Comparison of ENCODE assay signal across 37 cellular contexts in the genomic region with DNA sequence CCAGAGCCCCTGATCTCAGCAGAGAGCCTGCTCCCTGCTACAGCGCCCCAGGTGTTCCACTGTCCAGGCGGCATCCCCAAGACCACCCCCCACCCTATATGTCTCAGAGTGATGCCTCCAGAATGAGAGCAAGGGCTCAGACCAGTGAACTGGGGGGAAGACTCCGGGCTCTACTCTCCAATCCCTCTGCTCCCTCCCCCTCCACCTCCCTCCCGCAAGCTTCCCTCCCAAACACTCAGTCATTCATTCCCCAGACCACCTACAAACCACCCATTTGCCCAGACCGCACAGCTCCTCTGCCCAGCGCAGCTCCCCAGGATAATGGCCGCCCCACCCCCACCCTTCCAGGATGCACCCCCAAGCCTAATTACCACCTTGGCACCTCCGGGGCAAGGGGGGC. TPM values are rescaled to one million over a fixed set of nuclear protein-coding genes. Genes with fewer than 3 reads are reported as not detected.
"Had no signal": no experiment of that assay in that cellular context is flagged by ENCODE, and none has a peak within 500 bp of the region (broad histone marks: within the 10 kb centered on the region; RNA-seq: fewer than 3 reads in every experiment).

No MANE protein-coding gene starts in this region.

- DNase-seq: activated CD4-positive, alpha-beta memory T cell treated with anti-CD3 and anti-CD28 coated beads for 36 hours; activated CD4-positive, alpha-beta T cell treated with anti-CD3 and anti-CD28 coated beads for 36 hours; activated CD4-positive, alpha-beta T cell treated with anti-CD3 and anti-CD28 coated beads, Interleukin-2, amount 10 ng/mL, durations not matched to agents 24 days and 14 days; activated CD4-positive, CD25-positive, alpha-beta regulatory T cell; activated CD4-positive, CD25-positive, alpha-beta regulatory T cell treated with anti-CD3 and anti-CD28 coated beads, Interleukin-2, amount 50 U/mL, for 72 hours; activated CD8-positive, alpha-beta memory T cell treated with anti-CD3 and anti-CD28 coated beads, Interleukin-2, amount 10 ng/mL, durations not matched to agents 7 days and 5 days; activated CD8-positive, alpha-beta memory T cell treated with anti-CD3 and anti-CD28 coated beads, Interleukin-2, amount 50 U/mL, for 4 hours; activated CD8-positive, alpha-beta T cell treated with anti-CD3 and anti-CD28 coated beads, Interleukin-2, amount 10 ng/mL, durations not matched to agents 7 days and 5 days; activated effector memory CD4-positive, alpha-beta T cell treated with anti-CD3 and anti-CD28 coated beads, Interleukin-2, amount 50 U/mL, for 16 hours; activated naive CD4-positive, alpha-beta T cell treated with anti-CD3 and anti-CD28 coated beads for 36 hours; activated naive CD8-positive, alpha-beta T cell treated with anti-CD3 and anti-CD28 coated beads for 36 hours; activated naive CD8-positive, alpha-beta T cell treated with anti-CD3 and anti-CD28 coated beads, Interleukin-2, amount 50 U/mL, for 24 hours; activated T-cell treated with anti-CD3 and anti-CD28 coated beads, Interleukin-2, amount 50 U/mL, for 1 hour; activated T-cell treated with anti-CD3 and anti-CD28 coated beads, Interleukin-2, amount 50 U/mL, for 48 hours; adrenal gland; amygdala; aorta; body of pancreas; caudate nucleus; cortex of kidney; dermis blood vessel endothelial cell; effector CD4-positive, alpha-beta T cell; effector memory CD8-positive, alpha-beta T cell; esophagus squamous epithelium; foreskin melanocyte; T-helper 2 cell had no signal

- H3K27ac ChIP-seq: adrenal gland, body of pancreas, epithelial cell of prostate, esophagus squamous epithelium, gastroesophageal sphincter had no signal

- H3K4me3 ChIP-seq: adrenal gland, body of pancreas, esophagus squamous epithelium, gastroesophageal sphincter had no signal

- ATAC-seq: activated CD4-positive, alpha-beta T cell treated with anti-CD3 and anti-CD28 coated beads for 36 hours; activated CD8-positive, alpha-beta memory T cell treated with anti-CD3 and anti-CD28 coated beads, Interleukin-2, amount 10 ng/mL, durations not matched to agents 7 days and 5 days; activated CD8-positive, alpha-beta T cell treated with anti-CD3 and anti-CD28 coated beads, Interleukin-2, amount 10 ng/mL, durations not matched to agents 7 days and 5 days; activated naive CD8-positive, alpha-beta T cell treated with anti-CD3 and anti-CD28 coated beads, Interleukin-2, amount 50 U/mL, for 24 hours; body of pancreas; effector memory CD8-positive, alpha-beta T cell; gastroesophageal sphincter had no signal

- H3K36me3 ChIP-seq: adrenal gland, esophagus squamous epithelium, gastroesophageal sphincter had no signal

- H3K9me3 ChIP-seq: adrenal gland, body of pancreas, esophagus squamous epithelium, gastroesophageal sphincter had no signal

RNA-seq across cellular contexts. Expression of gene TAC4, which starts 59.4 kb away (rescaled TPM):
- total RNA-seq: activated CD4-positive, alpha-beta memory T cell treated with anti-CD3 and anti-CD28 coated beads for 36 hours; activated CD4-positive, alpha-beta T cell treated with anti-CD3 and anti-CD28 coated beads for 36 hours; activated CD4-positive, alpha-beta T cell treated with anti-CD3 and anti-CD28 coated beads, Interleukin-2, amount 10 ng/mL, durations not matched to agents 24 days and 14 days; activated CD8-positive, alpha-beta memory T cell treated with anti-CD3 and anti-CD28 coated beads for 36 hours; activated CD8-positive, alpha-beta memory T cell treated with anti-CD3 and anti-CD28 coated beads, Interleukin-2, amount 10 ng/mL, durations not matched to agents 7 days and 5 days; activated CD8-positive, alpha-beta T cell treated with anti-CD3 and anti-CD28 coated beads, Interleukin-2, amount 10 ng/mL, durations not matched to agents 7 days and 5 days; activated naive CD4-positive, alpha-beta T cell treated with anti-CD3 and anti-CD28 coated beads for 36 hours; activated naive CD8-positive, alpha-beta T cell treated with anti-CD3 and anti-CD28 coated beads for 36 hours; activated T-helper 1 cell treated with anti-CD3 and anti-CD28 coated beads, Interleukin-12 subunit alpha, Interleukin-12 subunit beta, Interleukin-2, Interleukin-4 antibody, amounts not matched to agents 30 ng/mL and 10 ng/mL and 1 ng/mL, durations not matched to agents 14 hours and 24 hours and 36 hours; activated T-helper 2 cell treated with anti-CD3 and anti-CD28 coated beads, Interferon-gamma antibody, Interleukin-2, Interleukin-4, amounts not matched to agents 10 μg/mL and 5 μg/mL and 100 μg/mL, durations not matched to agents 14 hours and 24 hours and 36 hours; aorta; body of pancreas; chondrocyte; dermis blood vessel endothelial cell; endothelial cell of umbilical vein; esophagus squamous epithelium; fibroblast of lung; fibroblast of villous mesenchyme; gastroesophageal sphincter; glomerular endothelial cell; T-helper 1 cell treated with Interleukin-12 subunit alpha and Interleukin-12 subunit beta and Interleukin-4 antibody, amounts not matched to agents 30 ng/mL and 1 ng/mL, for 36 hours had no signal
